In genomic region chr2:101047075-101047766, GRCh38 we compare ENCODE assay signal across 1 cellular context.
TF ChIP-seq lines count a peak whose summit lies in the region.

No MANE protein-coding gene starts in this region.

TF ChIP-seq in H1, 55 proteins besides CTCF, POLR2A, EP300 and RAD21 (continued from another document):
- TF ChIP-seq CHD7 (IDR thresholded peaks at IDR 0.05; ENCODE audit: insufficient replicate concordance, low read length), result no peak
- no peak for TF ChIP-seq TAF7 (optimal IDR thresholded peaks at IDR 0.05; ENCODE audit: borderline replicate concordance, low read depth, low read length)
